13 cellular contexts compared by ENCODE assay signal in the genomic region with DNA sequence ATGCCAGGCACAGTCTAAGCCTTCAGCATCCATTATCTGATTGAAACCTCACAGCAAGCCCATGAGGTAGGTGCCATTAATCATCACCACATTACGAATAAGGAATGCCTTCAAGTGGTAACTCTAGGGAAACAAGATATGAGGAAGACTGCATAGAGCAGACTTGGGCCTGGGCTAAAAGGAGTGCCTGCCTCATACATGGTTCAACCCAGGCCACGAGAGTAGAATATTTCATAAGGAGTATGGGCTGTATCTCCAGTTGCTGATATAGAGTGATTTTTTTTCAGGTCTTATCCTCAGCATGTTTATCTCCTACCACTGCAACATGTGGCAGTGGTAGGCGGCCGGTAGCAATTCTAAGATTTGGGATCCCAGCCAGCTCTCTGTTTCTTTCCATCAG. TPM values are rescaled to one million over a fixed set of nuclear protein-coding genes. Genes with fewer than 3 reads are reported as not detected.
DNase-seq lines count a peak whose midpoint lies in the region; ATAC-seq, FAIRE-seq and TF ChIP-seq lines count a peak whose summit lies in the region.
"Had no signal": no experiment of that assay in that cellular context is flagged by ENCODE, and none has a peak within 500 bp of the region (broad histone marks: within the 10 kb centered on the region; RNA-seq: fewer than 3 reads in every experiment).

No MANE protein-coding gene starts in this region.

- intact Hi-C loops in HepG2 (cut with micrococcal nuclease; ENCODE audit: unreplicated experiment) = no loop called here

- no TSS peak for BruUV-seq in HepG2 (replicated peaks; lab: Mats Ljungman, UMichigan)

- TF ChIP-seq EP300 in HepG2 (IDR thresholded peaks at IDR 0.05; ENCODE audit: low read depth in 2 of 2, low read length in 2 of 2) (no peak), HepG2 (CRISPR knock-in tag; IDR thresholded peaks at IDR 0.05; ENCODE audit: borderline replicate concordance) (no peak)

- H3K27ac ChIP-seq in liver (ENCODE audit: low read depth in 1 of 2, low read length in 2 of 2) (peak overlapping the region; percentile 19 to 25), HepG2 (ENCODE audit: extremely low read length, insufficient read depth, low read length) (no peak overlapping the region), thoracic aorta (peak overlapping the region; percentile 53 to 72)

- CTCF ChIA-PET in HepG2 (lab: Yijun Ruan, JAX; ENCODE audit: low intra/inter-chr PET ratio, low total read pairs) = no interaction called here

- no peak for TF ChIP-seq RAD21 in liver (IDR thresholded peaks at IDR 0.05)
- TF ChIP-seq RAD21 in HepG2 (CRISPR knock-in tag; IDR thresholded peaks at IDR 0.05) = no peak

- no peak for TF ChIP-seq POLR2A in HepG2 (IDR thresholded peaks at IDR 0.05; ENCODE audit: insufficient read depth in 1 of 2, low read depth in 2 of 2, low read length in 2 of 2)

- H3K4me2 ChIP-seq in HepG2 (ENCODE audit: low read depth, low read length) = no peak overlapping the region

- no peaks in the 10 kb centered on the region for H3K9me3 ChIP-seq in liver (ENCODE audit: control insufficient read depth in 4 of 4, low read length in 3 of 4)
- H3K9me3 ChIP-seq in HepG2 (ENCODE audit: low read length) = no peaks in the 10 kb centered on the region
- H3K9me3 ChIP-seq in adipocyte (ENCODE audit: control insufficient read depth, low read length) = no peaks in the 10 kb centered on the region
- H3K9me3 ChIP-seq in thoracic aorta = no peaks in the 10 kb centered on the region

- no peaks in the 10 kb centered on the region for H3K79me2 ChIP-seq in HepG2 (ENCODE audit: insufficient read depth, low read length)

- no peak overlapping the region for H2AFZ ChIP-seq in HepG2 (ENCODE audit: low read length)

- TF ChIP-seq CTCF in liver (IDR thresholded peaks at IDR 0.05; ENCODE audit: low read depth, low read length, missing input control) (no peak), HepG2 (CRISPR knock-in tag; IDR thresholded peaks at IDR 0.05) (no peak), fibroblast of the aortic adventitia (IDR thresholded peaks at IDR 0.05; ENCODE audit: insufficient read depth, low read length) (no peak), thoracic aorta (IDR thresholded peaks at IDR 0.05) (no peak)

- H3K4me1 ChIP-seq in liver (ENCODE audit: control insufficient read depth in 4 of 4, insufficient read depth in 4 of 4, low read length in 3 of 4) = peaks cover 1 to 14% (median 3%) of the 10 kb centered on the region in 4 donors
- 0 out of 2 replicates have a peak, but pooled peaks cover 11% of the 10 kb centered on the region for H3K4me1 ChIP-seq in HepG2 (ENCODE audit: insufficient read depth, low read length)
- H3K4me1 ChIP-seq in adipocyte (ENCODE audit: control insufficient read depth, insufficient read depth, low read length) = peaks cover 15% of the 10 kb centered on the region
- H3K4me1 ChIP-seq in thoracic aorta (ENCODE audit: control insufficient read depth in 1 of 2, low read depth in 2 of 2) = peaks cover 4 to 10% of the 10 kb centered on the region in 2 donors

- H3K36me3 ChIP-seq in liver (ENCODE audit: control insufficient read depth in 4 of 4, insufficient read depth in 3 of 4, low read depth in 1 of 4, low read length in 3 of 4) = no peaks in the 10 kb centered on the region
- no peaks in the 10 kb centered on the region for H3K36me3 ChIP-seq in HepG2 (replicated peaks in 1 of 2; ENCODE audit: control insufficient read depth in 1 of 2, insufficient read depth in 2 of 2, low read length in 2 of 2)
- no peaks in the 10 kb centered on the region for H3K36me3 ChIP-seq in adipocyte (ENCODE audit: control insufficient read depth, insufficient read depth, low read length, severe bottlenecking)
- H3K36me3 ChIP-seq in thoracic aorta = no peaks in the 10 kb centered on the region

- no peak for DNase-seq in HepG2 (ENCODE audit: low spot score)
- DNase-seq in adipocyte (ENCODE audit: low read depth) = peak; percentile 53
- peak; percentile 89 for DNase-seq in fibroblast of the aortic adventitia (ENCODE audit: low read depth)
- no peak for DNase-seq in thoracic aorta (ENCODE audit: low spot score)
- DNase-seq in NCI-H2196 (lab: John Stamatoyannopoulos, UW; ENCODE audit: unreplicated experiment) = no peak
- DNase-seq: activated CD4-positive, CD25-positive, alpha-beta regulatory T cell treated with anti-CD3 and anti-CD28 coated beads, Interleukin-2, amount 50 U/mL, for 72 hours; activated T-cell treated with anti-CD3 and anti-CD28 coated beads for 4 hours; MV-4-11; NCI-H2171 treated with DMSO at 0.1 percent for 48 hours; posterior cingulate gyrus had no signal

- no peak overlapping the region for H3K4me3 ChIP-seq in liver (ENCODE audit: low read depth in 1 of 3, low read length in 3 of 3)
- H3K4me3 ChIP-seq in HepG2 (replicated peaks in 1 of 3; ENCODE audit: insufficient read depth in 1 of 3, low read depth in 2 of 3, low read length in 3 of 3) = no peak overlapping the region
- peak overlapping the region; percentile 25 for H3K4me3 ChIP-seq in adipocyte (ENCODE audit: low read length)
- H3K4me3 ChIP-seq in fibroblast of the aortic adventitia (ENCODE audit: low read depth, low read length) = no peak overlapping the region
- H3K4me3 ChIP-seq in thoracic aorta = no peak overlapping the region

- in situ Hi-C loops in HepG2 (cut with HindIII; ENCODE audit: extremely low pct_ligation_motif_present, low pct_unique_long_range_greater_than_20kb) = no loop called here

- WGBS in liver = 80% methylated on average over 4 of the region's 4 CpGs
- WGBS in HepG2 (ENCODE audit: low lambda C conversion rate) = 100% methylated on average over 1 of the region's 4 CpGs

- no peaks in the 10 kb centered on the region for H3K27me3 ChIP-seq in liver (ENCODE audit: control insufficient read depth in 4 of 4, insufficient read depth in 4 of 4, low read length in 3 of 4)
- H3K27me3 ChIP-seq in HepG2 (ENCODE audit: control insufficient read depth in 1 of 2, insufficient read depth in 2 of 2, low read length in 2 of 2) = no peaks in the 10 kb centered on the region
- no peaks in the 10 kb centered on the region for H3K27me3 ChIP-seq in adipocyte (replicated peaks; ENCODE audit: control insufficient read depth, insufficient read depth, low read length)
- H3K27me3 ChIP-seq in thoracic aorta (replicated peaks; ENCODE audit: insufficient read depth) = no peaks in the 10 kb centered on the region

- H4K20me1 ChIP-seq in HepG2 (ENCODE audit: insufficient read depth, low read length) = no peaks in the 10 kb centered on the region

- no peak overlapping the region for H3K9ac ChIP-seq in liver (ENCODE audit: low read depth in 1 of 2, low read length in 2 of 2)
- no peak overlapping the region for H3K9ac ChIP-seq in HepG2 (ENCODE audit: insufficient read depth, low read depth, low read length)
- H3K9ac ChIP-seq in adipocyte (ENCODE audit: low read length) = peak overlapping the region; percentile 43

- no peak for FAIRE-seq in HepG2 (lab: Jason Lieb, UNC)

- ATAC-seq in HepG2 (no peak), thoracic aorta (ENCODE audit: insufficient number of reproducible peaks, low FRiP score, low read depth) (no peak), HG03378 (IDR thresholded peaks at IDR 0.05; ENCODE audit: unreplicated experiment) (no peak), HG02642 (IDR thresholded peaks at IDR 0.05; ENCODE audit: poor library complexity, unreplicated experiment) (no peak)

- POLR2A ChIA-PET in HepG2 (lab: Yijun Ruan, JAX) = no interaction called here

TF ChIP-seq in liver, 16 proteins besides CTCF, POLR2A, EP300 and RAD21 (continues in another document):
- TF ChIP-seq SP1 (IDR thresholded peaks at IDR 0.05) (no peak), FOXA1 (IDR thresholded peaks at IDR 0.05) (no peak), YY1 (IDR thresholded peaks at IDR 0.05) (no peak), JUND (IDR thresholded peaks at IDR 0.05) (no peak), GABPA (IDR thresholded peaks at IDR 0.05 in 1 of 2, conservative IDR thresholded peaks at IDR 0.05 in 1 of 2) (no peak), FOXA2 (IDR thresholded peaks at IDR 0.05) (no peak)

TF ChIP-seq in HepG2, 621 proteins besides CTCF, POLR2A, EP300 and RAD21 (continues in another document):
- TF ChIP-seq BORCS8-MEF2B (CRISPR knock-in tag; IDR thresholded peaks at IDR 0.05) = no peak
- TF ChIP-seq ZC3H4 (CRISPR knock-in tag; IDR thresholded peaks at IDR 0.05; ENCODE audit: borderline replicate concordance) = no peak
- TF ChIP-seq, protein P1, sequence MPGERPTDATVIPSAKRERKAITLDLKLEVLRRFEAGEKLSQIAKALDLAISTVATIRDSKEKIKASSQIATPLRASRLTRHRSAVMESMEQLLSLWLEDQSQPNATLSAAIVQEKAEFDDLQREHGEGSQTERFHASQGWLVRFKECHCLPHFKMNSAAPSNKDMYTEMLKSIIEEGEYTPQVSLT (CRISPR knock-in tag; IDR thresholded peaks at IDR 0.05; ENCODE audit: borderline replicate concordance, low read depth) = no peak
- no peak for TF ChIP-seq ZNF761 (CRISPR knock-in tag; conservative IDR thresholded peaks at IDR 0.05)
- TF ChIP-seq KDM4B (CRISPR knock-in tag; IDR thresholded peaks at IDR 0.05) = no peak

RNA-seq across cellular contexts. Expression of a gene that starts 51.7 kb away (rescaled TPM):
- 10 to 100 TPM; 16.0 to 52.1 TPM for total RNA-seq in liver
- polyA plus RNA-seq in liver = 10 to 100 TPM; 11.8 to 21.8 TPM
- 16.0 and 16.9 TPM in 2 replicates for total RNA-seq in HepG2 (2016; rRNA removed; fragmentation: Illumina TruSeq; extraction: Trizol)
- total RNA-seq in HepG2 (2016; cell fraction: cytosol; rRNA removed; fragmentation: Illumina TruSeq; extraction: Trizol; ENCODE audit: low read depth) = 4.8 and 5.5 TPM in 2 replicates
- 15.8 and 17.4 TPM in 2 replicates for total RNA-seq in HepG2 (2016; cell fraction: insoluble cytoplasmic fraction; rRNA removed; fragmentation: Illumina TruSeq; extraction: Trizol)
- 7.3 and 7.8 TPM in 2 replicates for total RNA-seq in HepG2 (2016; cell fraction: membrane; rRNA removed; fragmentation: Illumina TruSeq; extraction: Trizol)
- 28.6 and 28.9 TPM in 2 replicates for total RNA-seq in HepG2 (2016; cell fraction: nucleus; rRNA removed; fragmentation: Illumina TruSeq; extraction: Trizol)
- polyA plus RNA-seq in HepG2 (2011; rRNA removed) = 8.3 and 8.5 TPM in 2 replicates
- 3.1 and 5.3 TPM in 2 replicates for polyA plus RNA-seq in HepG2 (2011; cell fraction: cytosol; rRNA removed)
- 6.6 and 7.9 TPM in 2 replicates for polyA plus RNA-seq in HepG2 (2011; cell fraction: nucleus; rRNA removed)
- 10.5 and 13.0 TPM in 2 replicates for polyA plus RNA-seq in HepG2 (2012)
- polyA plus RNA-seq in HepG2 (2016; cell fraction: cytosol; fragmentation: Illumina TruSeq; extraction: Trizol; ENCODE audit: low read depth) = 1.1 and 1.2 TPM in 2 replicates
- polyA plus RNA-seq in HepG2 (2016; cell fraction: insoluble cytoplasmic fraction; fragmentation: Illumina TruSeq; extraction: Trizol; ENCODE audit: low read depth) = 12.5 and 14.1 TPM in 2 replicates
- polyA plus RNA-seq in HepG2 (2016; cell fraction: membrane; fragmentation: Illumina TruSeq; extraction: Trizol; ENCODE audit: low read depth) = 2.6 and 2.8 TPM in 2 replicates
- polyA plus RNA-seq in HepG2 (2016; cell fraction: nucleus; fragmentation: Illumina TruSeq; extraction: Trizol; ENCODE audit: insufficient read depth, low read depth) = 27.2 and 27.4 TPM in 2 replicates
- 7.6 and 13.7 TPM in 2 replicates for polyA minus RNA-seq in HepG2 (2011; rRNA and poly(A)+ RNA removed; ENCODE audit: low replicate concordance)
- 13.0 and 15.3 TPM in 2 replicates for polyA minus RNA-seq in HepG2 (2011; cell fraction: cytosol; rRNA and poly(A)+ RNA removed)
- 34.8 and 37.4 TPM in 2 replicates for polyA minus RNA-seq in HepG2 (2011; cell fraction: nucleus; rRNA and poly(A)+ RNA removed)
- total RNA-seq in fibroblast of the aortic adventitia (ENCODE audit: low replicate concordance) = 48.2 and 71.2 TPM in 2 replicates
- total RNA-seq in thoracic aorta = 10 to 100 TPM; 26.7 to 62.4 TPM

Comparison
In these comparisons a context has a peak if more than half of its experiments do, and no peak if none do; other contexts are left out.
1. DNase-seq: peak in adipocyte (single experiment) and fibroblast of the aortic adventitia (single experiment); none in HepG2 (single experiment), thoracic aorta (single experiment) and NCI-H2196 (single experiment).